Comparison of ENCODE assay signal across 8 cellular contexts in the genomic region with DNA sequence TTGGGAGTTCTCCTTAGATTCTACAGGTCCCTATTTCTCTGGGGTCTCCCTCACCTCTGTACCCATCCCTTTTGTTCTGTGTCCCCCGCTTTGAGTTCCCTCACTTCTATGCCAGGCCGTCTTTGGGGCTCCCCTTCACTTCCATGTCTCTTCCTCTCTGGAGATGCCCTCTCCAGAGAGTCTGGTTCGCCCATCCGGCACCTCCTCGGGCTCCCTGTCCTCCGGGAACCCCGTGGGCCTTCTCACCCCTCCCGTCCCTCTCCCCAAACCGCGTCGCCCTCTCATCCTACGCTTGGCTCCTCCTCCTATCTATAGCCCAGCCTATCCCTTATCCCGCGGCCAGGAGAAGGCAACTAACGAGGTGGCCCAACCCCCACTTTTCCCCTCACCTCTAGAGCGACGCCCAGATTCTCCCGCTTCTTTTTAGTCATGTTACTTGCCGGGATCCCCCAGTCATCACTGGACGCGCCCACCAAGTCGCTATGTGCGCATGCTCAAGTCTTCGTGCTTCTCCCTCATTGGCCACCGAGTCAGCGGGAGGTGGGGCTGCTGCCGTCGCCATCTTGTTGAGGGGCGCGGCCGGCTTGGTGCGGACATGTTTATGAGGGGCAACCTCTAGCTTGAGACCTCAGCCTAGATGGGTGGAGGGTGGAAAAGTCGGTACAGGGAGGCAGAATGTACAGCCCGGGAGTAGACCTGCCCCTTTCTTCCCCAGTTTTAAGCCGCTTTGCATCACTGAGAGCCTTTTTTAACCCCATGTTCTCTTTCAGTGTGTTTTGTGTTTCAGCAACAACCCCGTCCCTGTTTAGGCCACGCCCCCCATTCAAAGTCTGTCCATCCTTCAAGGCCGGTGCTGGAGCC. TPM values are rescaled to one million over a fixed set of nuclear protein-coding genes. Genes with fewer than 3 reads are reported as not detected.
DNase-seq lines count a peak whose midpoint lies in the region; ATAC-seq and FAIRE-seq lines count a peak whose summit lies in the region.

A gene (minus strand): TSS at position 461 of the 861 bp plus-strand sequence. CDS start 30 bp downstream, at position 431.

- H3K9me3 Mint-ChIP-seq in effector memory CD8-positive, alpha-beta T cell: no peaks in the 10 kb centered on the region
- no peaks in the 10 kb centered on the region for H3K9me3 Mint-ChIP-seq in memory B cell

- H3K27me3 Mint-ChIP-seq in effector memory CD8-positive, alpha-beta T cell: no peaks in the 10 kb centered on the region
- H3K27me3 Mint-ChIP-seq in memory B cell: no peaks in the 10 kb centered on the region

- DNase-seq in COR-L47 (lab: John Stamatoyannopoulos, UW) (peak; percentile 98), HTR-8/SVneo (ENCODE audit: insufficient read length, low spot score) (peak; percentile 99), NOMO-1 treated with DMSO at 0.1 percent for 48 hours (lab: John Stamatoyannopoulos, UW; ENCODE audit: unreplicated experiment) (peak; percentile 94), memory B cell (ENCODE audit: low spot score in 2 of 2) (peak; percentile 86 to 94)
- peak; percentile 95 for DNase-seq in effector memory CD8-positive, alpha-beta T cell
- peak; percentile 95 for DNase-seq in stimulated activated CD8-positive, alpha-beta memory T cell treated with anti-CD3 and anti-CD28 coated beads, Interleukin-12 subunit alpha, Interleukin-12 subunit beta, amount 100 ng/mL, for 1 hour (ENCODE audit: low read depth)

- peak; percentile 93 for FAIRE-seq in HTR-8/SVneo (lab: Jason Lieb, UNC)

- CTCF ChIA-PET in activated CD8-positive, alpha-beta memory T cell treated with anti-CD3 and anti-CD28 coated beads for 36 hours (lab: Charles Lee): interaction anchor here (0.6 to 7.2 kb wide), 6 partner anchors 9 to 360 kb away, joined by 3 to 42 read pairs (median 4); no protein-coding TSS in a partner anchor

- peak within 1 kb of the TSS; percentile 99 to 100 for H3K27ac Mint-ChIP-seq in effector memory CD8-positive, alpha-beta T cell
- peak within 1 kb of the TSS; percentile 99 for H3K27ac Mint-ChIP-seq in memory B cell

- POLR2A ChIA-PET in activated CD8-positive, alpha-beta memory T cell treated with anti-CD3 and anti-CD28 coated beads for 36 hours (lab: Charles Lee): interaction anchor here (0.6 to 5.7 kb wide), 3 partner anchors 17 to 891 kb away, joined by 4 to 37 read pairs (median 4); no protein-coding TSS in a partner anchor

- H3K36me3 Mint-ChIP-seq in effector memory CD8-positive, alpha-beta T cell (ENCODE audit: insufficient read depth): peaks cover 31% of the 10 kb centered on the region
- peaks cover 2% of the 10 kb centered on the region for H3K36me3 Mint-ChIP-seq in memory B cell

- H3K4me1 Mint-ChIP-seq in effector memory CD8-positive, alpha-beta T cell (ENCODE audit: low read depth in 2 of 2): peaks cover 44 to 67% of the 10 kb centered on the region in 2 donors
- peaks cover 50% of the 10 kb centered on the region for H3K4me1 Mint-ChIP-seq in memory B cell

- ATAC-seq in GM21381 (IDR thresholded peaks at IDR 0.05; ENCODE audit: unreplicated experiment) (peak; percentile 78), memory B cell (ENCODE audit: low read depth) (peak; percentile 70)
- peak; percentile 48 for ATAC-seq in effector memory CD8-positive, alpha-beta T cell (replicated peaks)

- H3K4me3 Mint-ChIP-seq in effector memory CD8-positive, alpha-beta T cell: peak within 1 kb of the TSS; percentile 96 to 97
- peak within 1 kb of the TSS; percentile 93 for H3K4me3 Mint-ChIP-seq in memory B cell

RNA-seq across cellular contexts. Expression of the gene that starts here (rescaled TPM):
- 10 to 100 TPM; 76.6 to 81.6 TPM for total RNA-seq in activated CD8-positive, alpha-beta memory T cell treated with anti-CD3 and anti-CD28 coated beads for 36 hours

Comparison
In these comparisons a context has a peak if more than half of its experiments do, and no peak if none do; other contexts are left out.
1. Peak in every context shown above with its lines: DNase-seq and ATAC-seq.